Comparison of ENCODE assay signal across 12 cellular contexts in the genomic region with DNA sequence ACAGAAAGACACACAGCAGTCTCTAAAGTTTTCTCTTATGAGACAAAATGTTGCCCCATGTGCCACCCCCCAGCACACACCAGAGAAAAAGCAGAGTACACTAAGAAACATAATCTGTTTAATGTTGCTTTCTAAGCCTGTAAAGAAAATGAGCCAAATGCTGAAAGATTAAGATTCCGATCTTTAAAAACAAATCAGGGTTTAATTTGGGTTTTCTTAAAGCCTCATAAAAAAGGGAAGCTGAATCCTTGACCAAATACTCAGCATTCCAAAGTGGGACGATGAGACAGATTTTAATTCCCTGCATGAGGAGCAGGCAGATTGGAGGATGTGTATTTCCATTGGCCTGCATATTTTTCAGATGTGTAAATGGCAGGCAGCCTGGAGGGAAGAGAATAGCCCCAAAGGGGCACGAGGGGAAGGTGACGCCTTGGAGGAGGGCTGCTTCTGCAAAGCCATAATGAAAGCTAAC.
A peak's percentile ranks its signal among the peaks of the same experiment; 100 is the strongest.
DNase-seq lines count a peak whose midpoint lies in the region; ATAC-seq and TF ChIP-seq lines count a peak whose summit lies in the region.
"Had no signal": no experiment of that assay in that cellular context is flagged by ENCODE, and none has a peak within 500 bp of the region (broad histone marks: within the 10 kb centered on the region; RNA-seq: fewer than 3 reads in every experiment).

No MANE protein-coding gene starts in this region.

- H3K4me2 ChIP-seq in PC-3 (ENCODE audit: low read length): no peak overlapping the region

- no peaks in the 10 kb centered on the region for H3F3A ChIP-seq in PC-3 (ENCODE audit: low read length, unreplicated experiment)

- no peaks in the 10 kb centered on the region for H3K79me2 ChIP-seq in PC-3 (ENCODE audit: low read length)

- no peaks in the 10 kb centered on the region for H3K9me2 ChIP-seq in PC-3 (replicated peaks; ENCODE audit: low read length)

- no peak for ATAC-seq in PC-3
- ATAC-seq in HG03521 (IDR thresholded peaks at IDR 0.05; ENCODE audit: unreplicated experiment): no peak
- no peak for ATAC-seq in heart left ventricle

- no peak for TF ChIP-seq POLR2A in heart left ventricle (IDR thresholded peaks at IDR 0.05)

- no peaks in the 10 kb centered on the region for H3K4me1 ChIP-seq in PC-3 (ENCODE audit: insufficient read depth, low read length)
- H3K4me1 ChIP-seq in heart left ventricle: peaks cover 6 to 63% (median 22%) of the 10 kb centered on the region in 12 donors

- H3K9me3 ChIP-seq in PC-3 (ENCODE audit: low read length): no peaks in the 10 kb centered on the region
- H3K9me3 ChIP-seq in heart left ventricle: peaks cover 0 to 11% (median 0%) of the 10 kb centered on the region in 12 donors
- H3K9me3 ChIP-seq: ovary had no signal

- POLR2A ChIA-PET in PC-3 (lab: Charles Lee; ENCODE audit: unreplicated experiment): no interaction called here

- peak; percentile 97 for DNase-seq in EL
- DNase-seq in PC-3: peak; percentile 3
- peak; percentile 82 for DNase-seq in fibroblast of mammary gland (ENCODE audit: low read depth)
- peak; percentile 66 for DNase-seq in retinal pigment epithelial cell (ENCODE audit: low read depth)
- no peak for DNase-seq in DMS153 treated with DMSO at 0.1 percent for 48 hours (lab: John Stamatoyannopoulos, UW; ENCODE audit: unreplicated experiment)
- no peak for DNase-seq in heart left ventricle
- no peak for DNase-seq in NCI-H446 treated with DMSO at 0.1 percent for 48 hours (lab: John Stamatoyannopoulos, UW)
- DNase-seq: activated CD4-positive, alpha-beta T cell treated with anti-CD3 and anti-CD28 coated beads, Interleukin-2, amount 10 ng/mL, durations not matched to agents 24 days and 14 days; NCI-H1105 treated with DMSO at 0.1 percent for 48 hours; NCI-H774; ovary had no signal

- intact Hi-C loops in PC-3 (cut with micrococcal nuclease) (no loop called here), heart left ventricle (cut with DNase I) (loop anchor here in 3 of 10 donors (5.0 to 10.0 kb wide), 3 partner anchors 102 to 186 kb away; no protein-coding TSS in a partner anchor)

- no peak overlapping the region for H3K9ac ChIP-seq in PC-3 (ENCODE audit: low read length)

- CTCF ChIA-PET in PC-3 (lab: Charles Lee): no interaction called here

- TF ChIP-seq CTCF in PC-3 (conservative IDR thresholded peaks at IDR 0.05; ENCODE audit: low read depth, low read length) (no peak), fibroblast of mammary gland (conservative IDR thresholded peaks at IDR 0.05; ENCODE audit: control insufficient read depth, insufficient read depth, low read depth, low read length) (no peak), retinal pigment epithelial cell (conservative IDR thresholded peaks at IDR 0.05; ENCODE audit: low read depth, low read length) (no peak), heart left ventricle (IDR thresholded peaks at IDR 0.05) (no peak)

- H3K4me3 ChIP-seq in PC-3 (ENCODE audit: low read length) (no peak overlapping the region), fibroblast of mammary gland (ENCODE audit: control insufficient read depth, low read depth, low read length) (no peak overlapping the region), retinal pigment epithelial cell (ENCODE audit: low read length) (no peak overlapping the region), heart left ventricle (no peak overlapping the region)
- H3K4me3 ChIP-seq: ovary had no signal

- BruUV-seq in PC-3 (replicated peaks; lab: Mats Ljungman, UMichigan): no TSS peak

- no peaks in the 10 kb centered on the region for H4K20me1 ChIP-seq in PC-3 (ENCODE audit: low read length)

- H3K27ac ChIP-seq in PC-3 (ENCODE audit: low read length) (no peak overlapping the region), heart left ventricle (peak overlapping the region in 5 of 12 donors; percentile 43 to 80 (median 70))
- H3K27ac ChIP-seq: ovary had no signal

- H3K27me3 ChIP-seq in PC-3 (ENCODE audit: low read length) (no peaks in the 10 kb centered on the region), heart left ventricle (peaks cover 0 to 4% (median 0%) of the 10 kb centered on the region in 9 donors)
- H3K27me3 ChIP-seq: ovary had no signal

- 34 to 47% (median 40%) methylated on average over 4 of the region's 4 CpGs for WGBS in heart left ventricle, 4 donors

- H2AFZ ChIP-seq in PC-3 (ENCODE audit: low read length): no peak overlapping the region

- H3K36me3 ChIP-seq in PC-3 (ENCODE audit: low read depth, low read length) (no peaks in the 10 kb centered on the region), heart left ventricle (no peaks in the 10 kb centered on the region)
- H3K36me3 ChIP-seq: ovary had no signal

Comparison
In these comparisons a context has a peak if more than half of its experiments do, and no peak if none do; other contexts are left out.
1. DNase-seq: peak in EL (single experiment), PC-3 (single experiment), fibroblast of mammary gland (single experiment) and retinal pigment epithelial cell (single experiment); none in DMS153 treated with DMSO at 0.1 percent for 48 hours (single experiment), heart left ventricle (0 of 5) and NCI-H446 treated with DMSO at 0.1 percent for 48 hours (single experiment).